In the genomic region with DNA sequence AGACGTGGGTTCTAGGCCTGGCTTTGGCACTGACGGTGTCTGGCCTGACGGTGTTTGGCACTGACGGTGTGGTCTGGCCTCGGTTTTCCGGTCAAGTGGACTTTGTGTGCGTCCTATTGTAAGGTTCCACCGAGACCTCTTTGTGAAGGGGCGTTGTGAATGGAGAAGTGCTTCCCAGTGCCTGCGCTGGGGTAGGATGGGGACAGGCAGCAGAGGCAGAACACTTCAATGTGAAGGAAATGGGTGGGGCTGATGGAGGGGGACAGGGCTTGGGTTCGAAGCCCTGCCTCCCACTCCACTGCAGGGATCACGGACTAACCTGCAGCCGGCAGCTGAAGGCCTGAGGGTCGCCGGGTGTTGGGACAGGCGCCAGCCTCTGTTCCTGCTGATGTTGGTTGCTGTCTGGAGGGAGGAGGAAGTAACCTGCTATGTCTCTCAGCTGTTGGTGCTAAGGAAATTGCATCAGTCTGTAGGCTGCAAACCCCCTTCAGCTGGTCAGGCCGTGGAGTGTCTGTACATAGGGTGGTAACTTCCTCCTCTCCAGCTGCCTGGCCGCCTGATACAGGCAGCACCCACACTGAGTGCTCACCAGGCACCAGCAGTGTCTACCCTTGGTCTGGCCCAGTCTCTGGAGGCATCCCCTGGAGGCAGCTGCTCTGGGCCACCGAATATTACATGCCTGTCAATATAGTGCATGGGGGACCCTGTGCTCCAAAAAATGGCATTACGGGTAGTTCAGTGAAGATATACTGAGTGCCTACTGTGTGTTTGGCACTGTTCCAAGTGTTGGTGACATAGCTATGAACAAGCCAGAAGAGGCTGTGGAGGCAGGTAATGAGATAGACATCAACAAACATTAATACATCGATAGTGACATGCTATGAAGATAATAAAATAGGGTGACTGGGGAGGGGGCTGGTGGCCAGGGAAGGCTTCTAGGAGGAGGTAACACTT, we compare ENCODE assay signal across 1 cellular context.
TF ChIP-seq lines count a peak whose summit lies in the region.

No MANE protein-coding gene starts in this region.

TF ChIP-seq in H1, 55 proteins besides CTCF, POLR2A, EP300 and RAD21:
- TF ChIP-seq TCF12 (IDR thresholded peaks at IDR 0.05; ENCODE audit: low read depth, low read length), result no peak
- no peak for TF ChIP-seq KDM5A (IDR thresholded peaks at IDR 0.05; ENCODE audit: low read length)
- no peak for TF ChIP-seq BCL11A (IDR thresholded peaks at IDR 0.05; ENCODE audit: low read depth in 2 of 2, low read length in 2 of 2)
- TF ChIP-seq RFX5 (IDR thresholded peaks at IDR 0.05; ENCODE audit: borderline replicate concordance, low read depth, low read length), result no peak
- TF ChIP-seq JUND (IDR thresholded peaks at IDR 0.05; ENCODE audit: low read length), result no peak
- TF ChIP-seq CBX8 (IDR thresholded peaks at IDR 0.05; ENCODE audit: borderline replicate concordance, low read depth, low read length), result no peak
- TF ChIP-seq RBBP5 (IDR thresholded peaks at IDR 0.05; ENCODE audit: borderline replicate concordance, low read depth, low read length), result no peak
- no peak for TF ChIP-seq CHD1 (IDR thresholded peaks at IDR 0.05; ENCODE audit: low read depth, low read length)
- no peak for TF ChIP-seq SRF (IDR thresholded peaks at IDR 0.05; ENCODE audit: low read depth, low read length)
- no peak for TF ChIP-seq RXRA (IDR thresholded peaks at IDR 0.05; ENCODE audit: insufficient read depth, low read depth, low read length)
